1 cellular context compared by ENCODE assay signal in the genomic region with DNA sequence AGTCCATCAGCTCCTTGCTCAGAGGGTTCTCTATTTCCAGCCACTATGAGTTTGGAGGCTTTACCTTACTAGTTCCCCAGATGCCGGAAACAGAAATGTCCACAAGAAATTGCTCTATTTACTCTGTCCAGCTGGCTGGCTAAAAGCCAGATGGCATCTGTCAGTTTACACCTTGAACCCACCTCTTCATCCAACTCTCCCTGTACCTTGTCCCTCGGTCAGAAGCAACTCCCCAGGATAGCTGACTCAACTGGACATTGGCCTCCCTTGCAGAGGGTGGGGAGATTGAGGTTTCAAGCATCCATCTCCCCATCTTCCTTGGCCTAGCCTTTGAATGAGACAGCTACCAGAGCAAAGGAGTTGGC.
TF ChIP-seq lines count a peak whose summit lies in the region.

No MANE protein-coding gene starts in this region.

TF ChIP-seq in K562, 482 proteins besides CTCF, POLR2A, EP300 and RAD21 (continued from another document):
- TF ChIP-seq, protein P1, sequence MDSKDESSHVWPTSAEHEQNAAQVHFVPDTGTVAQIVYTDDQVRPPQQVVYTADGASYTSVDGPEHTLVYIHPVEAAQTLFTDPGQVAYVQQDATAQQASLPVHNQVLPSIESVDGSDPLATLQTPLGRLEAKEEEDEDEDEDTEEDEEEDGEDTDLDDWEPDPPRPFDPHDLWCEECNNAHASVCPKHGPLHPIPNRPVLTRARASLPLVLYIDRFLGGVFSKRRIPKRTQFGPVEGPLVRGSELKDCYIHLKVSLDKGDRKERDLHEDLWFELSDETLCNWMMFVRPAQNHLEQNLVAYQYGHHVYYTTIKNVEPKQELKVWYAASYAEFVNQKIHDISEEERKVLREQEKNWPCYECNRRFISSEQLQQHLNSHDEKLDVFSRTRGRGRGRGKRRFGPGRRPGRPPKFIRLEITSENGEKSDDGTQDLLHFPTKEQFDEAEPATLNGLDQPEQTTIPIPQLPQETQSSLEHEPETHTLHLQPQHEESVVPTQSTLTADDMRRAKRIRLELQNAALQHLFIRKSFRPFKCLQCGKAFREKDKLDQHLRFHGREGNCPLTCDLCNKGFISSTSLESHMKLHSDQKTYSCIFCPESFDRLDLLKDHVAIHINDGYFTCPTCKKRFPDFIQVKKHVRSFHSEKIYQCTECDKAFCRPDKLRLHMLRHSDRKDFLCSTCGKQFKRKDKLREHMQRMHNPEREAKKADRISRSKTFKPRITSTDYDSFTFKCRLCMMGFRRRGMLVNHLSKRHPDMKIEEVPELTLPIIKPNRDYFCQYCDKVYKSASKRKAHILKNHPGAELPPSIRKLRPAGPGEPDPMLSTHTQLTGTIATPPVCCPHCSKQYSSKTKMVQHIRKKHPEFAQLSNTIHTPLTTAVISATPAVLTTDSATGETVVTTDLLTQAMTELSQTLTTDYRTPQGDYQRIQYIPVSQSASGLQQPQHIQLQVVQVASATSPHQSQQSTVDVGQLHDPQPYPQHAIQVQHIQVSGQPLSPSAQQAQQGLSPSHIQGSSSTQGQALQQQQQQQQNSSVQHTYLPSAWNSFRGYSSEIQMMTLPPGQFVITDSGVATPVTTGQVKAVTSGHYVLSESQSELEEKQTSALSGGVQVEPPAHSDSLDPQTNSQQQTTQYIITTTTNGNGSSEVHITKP (IDR thresholded peaks at IDR 0.05; ENCODE audit: partially characterized antibody): no peak
- TF ChIP-seq SLC30A9 (CRISPR knock-in tag; IDR thresholded peaks at IDR 0.05) (no peak), SIN3A (IDR thresholded peaks at IDR 0.05; ENCODE audit: borderline replicate concordance in 2 of 2, control insufficient read depth in 1 of 2, low read depth in 2 of 2, low read length in 2 of 2) (no peak; a peak in 1 of 4 replicates), GABPA (tag; conservative IDR thresholded peaks at IDR 0.05; ENCODE audit: low read depth) (peak; percentile 11; the same call in 1 of the 2 replicates), GTF2E2 (tag; IDR thresholded peaks at IDR 0.05) (no peak), POLR2H (tag; IDR thresholded peaks at IDR 0.05; ENCODE audit: low read depth) (peak; percentile 7; the same call in 1 of the 2 replicates), ZNF507 (tag; conservative IDR thresholded peaks at IDR 0.05) (no peak), NFIC (IDR thresholded peaks at IDR 0.05) (peak; percentile 88)
- TF ChIP-seq, protein P2, sequence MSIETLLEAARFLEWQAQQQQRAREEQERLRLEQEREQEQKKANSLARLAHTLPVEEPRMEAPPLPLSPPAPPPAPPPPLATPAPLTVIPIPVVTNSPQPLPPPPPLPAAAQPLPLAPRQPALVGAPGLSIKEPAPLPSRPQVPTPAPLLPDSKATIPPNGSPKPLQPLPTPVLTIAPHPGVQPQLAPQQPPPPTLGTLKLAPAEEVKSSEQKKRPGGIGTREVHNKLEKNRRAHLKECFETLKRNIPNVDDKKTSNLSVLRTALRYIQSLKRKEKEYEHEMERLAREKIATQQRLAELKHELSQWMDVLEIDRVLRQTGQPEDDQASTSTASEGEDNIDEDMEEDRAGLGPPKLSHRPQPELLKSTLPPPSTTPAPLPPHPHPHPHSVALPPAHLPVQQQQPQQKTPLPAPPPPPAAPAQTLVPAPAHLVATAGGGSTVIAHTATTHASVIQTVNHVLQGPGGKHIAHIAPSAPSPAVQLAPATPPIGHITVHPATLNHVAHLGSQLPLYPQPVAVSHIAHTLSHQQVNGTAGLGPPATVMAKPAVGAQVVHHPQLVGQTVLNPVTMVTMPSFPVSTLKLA (conservative IDR thresholded peaks at IDR 0.05): peak in 1 of 2 experiments; percentile 3; a peak in 1 of 4 replicates
